Comparison of ENCODE assay signal across 8 cellular contexts in the genomic region with DNA sequence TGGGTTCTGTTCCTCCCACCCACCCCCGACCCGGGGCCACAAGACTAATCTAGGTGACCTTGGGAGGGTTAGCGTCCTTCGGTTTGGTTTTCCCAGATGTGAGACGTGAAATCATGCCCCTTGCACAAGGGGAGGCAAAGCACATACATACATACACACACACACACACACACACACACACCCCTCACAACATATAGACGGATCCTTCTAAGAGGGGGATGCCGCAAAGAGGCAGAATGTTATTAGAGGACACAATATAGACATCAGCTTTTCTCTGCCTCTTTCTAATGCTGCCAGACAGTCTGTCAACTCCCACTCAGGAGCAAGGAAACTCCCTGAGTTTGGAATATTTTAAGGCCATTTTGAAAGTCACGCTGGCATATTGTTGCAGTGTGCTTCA. TPM values are rescaled to one million over a fixed set of nuclear protein-coding genes. Genes with fewer than 3 reads are reported as not detected.
A peak's percentile ranks its signal among the peaks of the same experiment; 100 is the strongest.
DNase-seq lines count a peak whose midpoint lies in the region; ATAC-seq and TF ChIP-seq lines count a peak whose summit lies in the region.

No MANE protein-coding gene starts in this region.

- H3K27me3 ChIP-seq in adipocyte (replicated peaks; ENCODE audit: control insufficient read depth, insufficient read depth, low read length) (no peaks in the 10 kb centered on the region), kidney epithelial cell (ENCODE audit: control insufficient read depth, insufficient read depth, low read length) (no peaks in the 10 kb centered on the region), thyroid gland (no peaks in the 10 kb centered on the region)

- peak overlapping the region; percentile 96 for H3K9ac ChIP-seq in adipocyte (ENCODE audit: low read length)

- peak overlapping the region; percentile 94 for H3K4me3 Mint-ChIP-seq in activated CD4-positive, alpha-beta T cell treated with anti-CD3 and anti-CD28 coated beads, Interleukin-2, amount 10 ng/mL, durations not matched to agents 24 days and 14 days

- H3K4me1 ChIP-seq in adipocyte (ENCODE audit: control insufficient read depth, insufficient read depth, low read length) (peaks cover 32% of the 10 kb centered on the region), thyroid gland (peaks cover 4 to 7% of the 10 kb centered on the region in 2 donors)

- H3K4me1 Mint-ChIP-seq in activated CD4-positive, alpha-beta T cell treated with anti-CD3 and anti-CD28 coated beads, Interleukin-2, amount 10 ng/mL, durations not matched to agents 24 days and 14 days: peaks cover 26% of the 10 kb centered on the region

- no peaks in the 10 kb centered on the region for H3K36me3 Mint-ChIP-seq in activated CD4-positive, alpha-beta T cell treated with anti-CD3 and anti-CD28 coated beads, Interleukin-2, amount 10 ng/mL, durations not matched to agents 24 days and 14 days (ENCODE audit: low read depth)

- no peak overlapping the region for H3K27ac Mint-ChIP-seq in activated CD4-positive, alpha-beta T cell treated with anti-CD3 and anti-CD28 coated beads, Interleukin-2, amount 10 ng/mL, durations not matched to agents 24 days and 14 days

- peak overlapping the region; percentile 89 to 95 (median 95) for H3K27ac ChIP-seq in thyroid gland

- 5 to 8% methylated on average over 8 of the region's 8 CpGs for WGBS in thyroid gland, 2 donors

- H3K4me3 ChIP-seq in adipocyte (ENCODE audit: low read length) (peak overlapping the region; percentile 94), kidney epithelial cell (ENCODE audit: low read depth, low read length) (peak overlapping the region; percentile 91), thyroid gland (replicated peaks in 1 of 3) (peak overlapping the region in 2 of 3 donors; percentile 80 to 88)

- intact Hi-C loops in activated CD4-positive, alpha-beta T cell treated with anti-CD3 and anti-CD28 coated beads, Interleukin-2, amount 10 ng/mL, durations not matched to agents 24 days and 14 days (cut with micrococcal nuclease): loop anchor here (5.0 to 10.0 kb wide), 5 partner anchors 158 to 671 kb away; a partner anchor contains a TSS
- intact Hi-C loops in thyroid gland (cut with DNase I): no loop called here

- H3K9me3 ChIP-seq in adipocyte (ENCODE audit: control insufficient read depth, low read length) (no peaks in the 10 kb centered on the region), thyroid gland (no peaks in the 10 kb centered on the region)

- TF ChIP-seq CTCF in kidney epithelial cell (IDR thresholded peaks at IDR 0.05; ENCODE audit: insufficient read depth, low read length, poor library complexity, severe bottlenecking) (no peak), thyroid gland (IDR thresholded peaks at IDR 0.05) (no peak)

- H3K36me3 ChIP-seq in adipocyte (ENCODE audit: control insufficient read depth, insufficient read depth, low read length, severe bottlenecking) (no peaks in the 10 kb centered on the region), kidney epithelial cell (ENCODE audit: control insufficient read depth, insufficient read depth, low read length) (no peaks in the 10 kb centered on the region), thyroid gland (no peaks in the 10 kb centered on the region)

- DNase-seq in activated CD4-positive, alpha-beta T cell treated with anti-CD3 and anti-CD28 coated beads, Interleukin-2, amount 10 ng/mL, durations not matched to agents 24 days and 14 days: peak; percentile 56
- DNase-seq in activated CD4-positive, alpha-beta T cell treated with anti-CD3 and anti-CD28 coated beads, Interleukin-2, amount 50 U/mL, for 1 hour: no peak
- DNase-seq in adipocyte (ENCODE audit: low read depth) (peak; percentile 54), kidney epithelial cell (ENCODE audit: low read depth) (no peak), thyroid gland (peak in 1 of 2 donors; percentile 9), NCI-H187 treated with DMSO at 0.1 percent for 48 hours (lab: John Stamatoyannopoulos, UW) (no peak)
- DNase-seq in activated CD8-positive, alpha-beta memory T cell treated with anti-CD3 and anti-CD28 coated beads, Interleukin-2, amount 50 U/mL, for 48 hours: no peak

- no peak for ATAC-seq in GM21723 (IDR thresholded peaks at IDR 0.05; ENCODE audit: unreplicated experiment)

- no peak for TF ChIP-seq POLR2A in thyroid gland (IDR thresholded peaks at IDR 0.05)

- H3K9me3 Mint-ChIP-seq in activated CD4-positive, alpha-beta T cell treated with anti-CD3 and anti-CD28 coated beads, Interleukin-2, amount 10 ng/mL, durations not matched to agents 24 days and 14 days: no peaks in the 10 kb centered on the region

- peaks cover 11% of the 10 kb centered on the region for H3K27me3 Mint-ChIP-seq in activated CD4-positive, alpha-beta T cell treated with anti-CD3 and anti-CD28 coated beads, Interleukin-2, amount 10 ng/mL, durations not matched to agents 24 days and 14 days

RNA-seq across cellular contexts. Expression of a gene that starts 0.6 kb away (rescaled TPM):
- 34.0 and 35.2 TPM in 2 replicates for total RNA-seq in activated CD4-positive, alpha-beta T cell treated with anti-CD3 and anti-CD28 coated beads, Interleukin-2, amount 10 ng/mL, durations not matched to agents 24 days and 14 days
- total RNA-seq in kidney epithelial cell (44.8 and 52.5 TPM in 2 replicates), thyroid gland (10 to 100 TPM; 50.9 to 80.1 (median 69.0) TPM)

Comparison
In these comparisons a context has a peak if more than half of its experiments do, and no peak if none do; other contexts are left out.
1. DNase-seq: peak in activated CD4-positive, alpha-beta T cell treated with anti-CD3 and anti-CD28 coated beads, Interleukin-2, amount 10 ng/mL, durations not matched to agents 24 days and 14 days (single experiment) and adipocyte (single experiment); none in activated CD4-positive, alpha-beta T cell treated with anti-CD3 and anti-CD28 coated beads, Interleukin-2, amount 50 U/mL, for 1 hour (single experiment), kidney epithelial cell (single experiment), NCI-H187 treated with DMSO at 0.1 percent for 48 hours (single experiment) and activated CD8-positive, alpha-beta memory T cell treated with anti-CD3 and anti-CD28 coated beads, Interleukin-2, amount 50 U/mL, for 48 hours (single experiment).
2. Peak in every context shown above with its lines, with median percentiles within 50 percentile points of each other: H3K4me3 ChIP-seq.